In genomic region chr2:129968605-129969004, GRCh38 we compare ENCODE assay signal across 1 cellular context. TPM values are rescaled to one million over a fixed set of nuclear protein-coding genes. Genes with fewer than 3 reads are reported as not detected.
"Had no signal": no experiment of that assay in that cellular context is flagged by ENCODE, and none has a peak within 500 bp of the region (broad histone marks: within the 10 kb centered on the region; RNA-seq: fewer than 3 reads in every experiment).

No MANE protein-coding gene starts in this region.

RNA-seq across cellular contexts. Expression of gene RAB6C, which starts 10.9 kb away (rescaled TPM):
- polyA plus RNA-seq: hepatocyte had no signal
